Comparison of ENCODE assay signal across 38 cellular contexts in genomic region chr13:44453881-44454280, GRCh38.
"Had no signal": no experiment of that assay in that cellular context is flagged by ENCODE, and none has a peak within 500 bp of the region (broad histone marks: within the 10 kb centered on the region; RNA-seq: fewer than 3 reads in every experiment).

No MANE protein-coding gene starts in this region.

- H3K4me3 ChIP-seq: adrenal gland, cardiac muscle cell had no signal

- H3K9me3 Mint-ChIP-seq: activated CD4-positive, alpha-beta memory T cell treated with anti-CD3 and anti-CD28 coated beads, Interleukin-2, amount 10 ng/mL, durations not matched to agents 7 days and 5 days; activated CD4-positive, alpha-beta T cell treated with anti-CD3 and anti-CD28 coated beads, Interleukin-2, amount 10 ng/mL, durations not matched to agents 7 days and 5 days; activated naive CD4-positive, alpha-beta T cell treated with anti-CD3 and anti-CD28 coated beads, Interleukin-2, amount 50 U/mL, for 72 hours; activated naive CD8-positive, alpha-beta T cell treated with anti-CD3 and anti-CD28 coated beads for 36 hours; activated T-cell treated with anti-CD3 and anti-CD28 coated beads, Interleukin-2, amount 50 U/mL, for 4 hours; activated T-cell treated with anti-CD3 and anti-CD28 coated beads, Interleukin-2, amount 50 U/mL, for 72 hours; activated T-helper 1 cell treated with anti-CD3 and anti-CD28 coated beads, Interleukin-12 subunit alpha, Interleukin-12 subunit beta, Interleukin-2, Interleukin-4 antibody, amounts not matched to agents 30 ng/mL and 10 ng/mL and 1 ng/mL, durations not matched to agents 14 hours and 24 hours and 36 hours; activated T-helper 17 cell treated with anti-CD3 and anti-CD28 coated beads, Interleukin-2, amount 50 U/mL, for 72 hours; central memory CD8-positive, alpha-beta T cell had no signal

- H3K4me1 ChIP-seq: adrenal gland had no signal

- H3K27me3 Mint-ChIP-seq: activated CD4-positive, alpha-beta memory T cell treated with anti-CD3 and anti-CD28 coated beads, Interleukin-2, amount 10 ng/mL, durations not matched to agents 7 days and 5 days; activated CD4-positive, alpha-beta T cell treated with anti-CD3 and anti-CD28 coated beads for 36 hours; activated CD4-positive, alpha-beta T cell treated with anti-CD3 and anti-CD28 coated beads, Interleukin-2, amount 10 ng/mL, durations not matched to agents 7 days and 5 days; activated naive CD8-positive, alpha-beta T cell treated with anti-CD3 and anti-CD28 coated beads for 36 hours; activated T-helper 17 cell treated with anti-CD3 and anti-CD28 coated beads, Interleukin-2, amount 50 U/mL, for 72 hours; central memory CD8-positive, alpha-beta T cell had no signal

- FAIRE-seq: bronchial epithelial cell had no signal

- H3K9me3 ChIP-seq: adrenal gland had no signal

- H3K36me3 ChIP-seq: adrenal gland, cardiac muscle cell, WERI-Rb-1 had no signal

- H3K4me3 Mint-ChIP-seq: activated CD4-positive, alpha-beta memory T cell treated with anti-CD3 and anti-CD28 coated beads, Interleukin-2, amount 10 ng/mL, durations not matched to agents 7 days and 5 days; activated CD4-positive, alpha-beta T cell treated with anti-CD3 and anti-CD28 coated beads for 36 hours; activated CD4-positive, alpha-beta T cell treated with anti-CD3 and anti-CD28 coated beads, Interleukin-2, amount 10 ng/mL, durations not matched to agents 7 days and 5 days; activated naive CD4-positive, alpha-beta T cell treated with anti-CD3 and anti-CD28 coated beads for 36 hours; activated naive CD8-positive, alpha-beta T cell treated with anti-CD3 and anti-CD28 coated beads for 36 hours; activated T-cell treated with anti-CD3 and anti-CD28 coated beads, Interleukin-2, amount 50 U/mL, for 4 hours; activated T-cell treated with anti-CD3 and anti-CD28 coated beads, Interleukin-2, amount 50 U/mL, for 72 hours; activated T-helper 1 cell treated with anti-CD3 and anti-CD28 coated beads, Interleukin-12 subunit alpha, Interleukin-12 subunit beta, Interleukin-2, Interleukin-4 antibody, amounts not matched to agents 30 ng/mL and 10 ng/mL and 1 ng/mL, durations not matched to agents 14 hours and 24 hours and 36 hours; activated T-helper 17 cell treated with anti-CD3 and anti-CD28 coated beads, Interleukin-2, amount 50 U/mL, for 72 hours; brain; central memory CD8-positive, alpha-beta T cell; T-helper 1 cell treated with Interleukin-12 subunit alpha and Interleukin-12 subunit beta and Interleukin-4 antibody, amounts not matched to agents 30 μg/mL and 1 μg/mL, for 36 hours; T-helper 2 cell treated with Interferon-gamma antibody and Interleukin-4, amounts not matched to agents 5 μg/mL and 100 μg/mL, for 36 hours; WTC11 had no signal

- H3K27ac Mint-ChIP-seq: activated CD4-positive, alpha-beta memory T cell treated with anti-CD3 and anti-CD28 coated beads, Interleukin-2, amount 10 ng/mL, durations not matched to agents 7 days and 5 days; activated CD4-positive, alpha-beta T cell treated with anti-CD3 and anti-CD28 coated beads for 36 hours; activated CD4-positive, alpha-beta T cell treated with anti-CD3 and anti-CD28 coated beads, Interleukin-2, amount 10 ng/mL, durations not matched to agents 7 days and 5 days; activated naive CD4-positive, alpha-beta T cell treated with anti-CD3 and anti-CD28 coated beads for 36 hours; activated naive CD4-positive, alpha-beta T cell treated with anti-CD3 and anti-CD28 coated beads, Interleukin-2, amount 50 U/mL, for 72 hours; activated naive CD8-positive, alpha-beta T cell treated with anti-CD3 and anti-CD28 coated beads for 36 hours; activated T-cell treated with anti-CD3 and anti-CD28 coated beads, Interleukin-2, amount 50 U/mL, for 72 hours; activated T-helper 1 cell treated with anti-CD3 and anti-CD28 coated beads, Interleukin-12 subunit alpha, Interleukin-12 subunit beta, Interleukin-2, Interleukin-4 antibody, amounts not matched to agents 30 ng/mL and 10 ng/mL and 1 ng/mL, durations not matched to agents 14 hours and 24 hours and 36 hours; activated T-helper 17 cell treated with anti-CD3 and anti-CD28 coated beads, Interleukin-2, amount 50 U/mL, for 72 hours; brain; T-helper 1 cell treated with Interleukin-12 subunit alpha and Interleukin-12 subunit beta and Interleukin-4 antibody, amounts not matched to agents 30 μg/mL and 1 μg/mL, for 36 hours; T-helper 2 cell treated with Interferon-gamma antibody and Interleukin-4, amounts not matched to agents 5 μg/mL and 100 μg/mL, for 36 hours had no signal

- ATAC-seq: activated CD4-positive, alpha-beta T cell treated with anti-CD3 and anti-CD28 coated beads for 36 hours; activated CD4-positive, CD25-positive, alpha-beta regulatory T cell treated with anti-CD3 and anti-CD28 coated beads, Interleukin-2, amount 50 U/mL, for 24 hours; activated naive CD4-positive, alpha-beta T cell treated with anti-CD3 and anti-CD28 coated beads, Interleukin-2, amount 50 U/mL, for 72 hours; activated T-cell treated with anti-CD3 and anti-CD28 coated beads, Interleukin-2, amount 50 U/mL, for 4 hours; activated T-cell treated with anti-CD3 and anti-CD28 coated beads, Interleukin-2, amount 50 U/mL, for 72 hours; activated T-helper 17 cell treated with anti-CD3 and anti-CD28 coated beads, Interleukin-2, amount 50 U/mL, for 72 hours; WTC11 had no signal

- H3K27ac ChIP-seq: adrenal gland, cardiac muscle cell, WERI-Rb-1 had no signal

- H3K4me1 Mint-ChIP-seq: activated CD4-positive, alpha-beta memory T cell treated with anti-CD3 and anti-CD28 coated beads, Interleukin-2, amount 10 ng/mL, durations not matched to agents 7 days and 5 days had no signal

- H3K27me3 ChIP-seq: adrenal gland, cardiac muscle cell had no signal

- DNase-seq: activated CD4-positive, alpha-beta memory T cell treated with anti-CD3 and anti-CD28 coated beads, Interleukin-2, amount 10 ng/mL, durations not matched to agents 7 days and 5 days; activated CD4-positive, alpha-beta T cell treated with anti-CD3 and anti-CD28 coated beads for 1 hour; activated CD4-positive, alpha-beta T cell treated with anti-CD3 and anti-CD28 coated beads for 36 hours; activated CD4-positive, alpha-beta T cell treated with anti-CD3 and anti-CD28 coated beads for 48 hours; activated CD4-positive, alpha-beta T cell treated with anti-CD3 and anti-CD28 coated beads, Interleukin-2, amount 10 ng/mL, durations not matched to agents 7 days and 5 days; activated CD4-positive, alpha-beta T cell treated with anti-CD3 and anti-CD28 coated beads, Interleukin-2, amount 50 U/mL, for 48 hours; activated CD4-positive, CD25-positive, alpha-beta regulatory T cell; activated CD8-positive, alpha-beta memory T cell treated with anti-CD3 and anti-CD28 coated beads, Interleukin-2, amount 50 U/mL, for 4 hours; activated effector memory CD4-positive, alpha-beta T cell treated with anti-CD3 and anti-CD28 coated beads, Interleukin-2, amount 50 U/mL, for 16 hours; activated gamma-delta T cell treated with Interleukin-2 at 50 U/mL for 16 hours; activated naive CD4-positive, alpha-beta T cell; activated naive CD4-positive, alpha-beta T cell treated with anti-CD3 and anti-CD28 coated beads for 36 hours; activated naive CD4-positive, alpha-beta T cell treated with anti-CD3 and anti-CD28 coated beads, Interleukin-2, amount 50 U/mL, for 16 hours; activated naive CD8-positive, alpha-beta T cell treated with anti-CD3 and anti-CD28 coated beads for 36 hours; activated T-cell treated with anti-CD3 and anti-CD28 coated beads for 4 hours; activated T-cell treated with anti-CD3 and anti-CD28 coated beads, Interleukin-2, amount 50 U/mL, for 1 hour; activated T-cell treated with anti-CD3 and anti-CD28 coated beads, Interleukin-2, amount 50 U/mL, for 4 hours; activated T-cell treated with anti-CD3 and anti-CD28 coated beads, Interleukin-2, amount 50 U/mL, for 72 hours; adrenal gland; amniotic stem cell; aorta; caudate nucleus; cerebellar nuclear complex; T-helper 1 cell; T-helper 2 cell; T-helper 9 cell; WERI-Rb-1 had no signal

- H3K36me3 Mint-ChIP-seq: activated naive CD8-positive, alpha-beta T cell treated with anti-CD3 and anti-CD28 coated beads for 36 hours had no signal
